ENCODE assay signal across 16 cellular contexts in genomic region chr1:59164371-59164770, GRCh38.
DNase-seq lines count a peak whose midpoint lies in the region; ATAC-seq and TF ChIP-seq lines count a peak whose summit lies in the region.
"Had no signal": no experiment of that assay in that cellular context is flagged by ENCODE, and none has a peak within 500 bp of the region (broad histone marks: within the 10 kb centered on the region; RNA-seq: fewer than 3 reads in every experiment).

No MANE protein-coding gene starts in this region.

- intact Hi-C loops in esophagus muscularis mucosa (cut with DNase I): no loop called here
- intact Hi-C loops in left colon (cut with DNase I, micrococcal nuclease): no loop called here

- no peak for TF ChIP-seq EP300 in esophagus muscularis mucosa (IDR thresholded peaks at IDR 0.05)

- no peaks in the 10 kb centered on the region for H4K20me1 ChIP-seq in osteoblast (ENCODE audit: insufficient read depth, low read length)

- H3K27ac ChIP-seq in SJCRH30 (peak overlapping the region; percentile 91), esophagus muscularis mucosa (replicated peaks in 1 of 4) (no peak overlapping the region), osteoblast (ENCODE audit: low read depth, low read length) (peak overlapping the region; percentile 60)
- H3K27ac ChIP-seq: C4-2B had no signal

- TF ChIP-seq POLR2A in esophagus muscularis mucosa (IDR thresholded peaks at IDR 0.05; ENCODE audit: low read depth): no peak

- ATAC-seq in HG03442 (IDR thresholded peaks at IDR 0.05; ENCODE audit: unreplicated experiment) (no peak), left colon (no peak)
- ATAC-seq: A549, GM12878 had no signal

- H3K4me2 ChIP-seq in osteoblast (ENCODE audit: insufficient read depth, low read length) (no peak overlapping the region), skeletal muscle satellite cell (ENCODE audit: low read length) (no peak overlapping the region)
- H3K4me2 ChIP-seq: A549 had no signal

- peaks cover 35% of the 10 kb centered on the region for H3K4me1 ChIP-seq in SJCRH30
- H3K4me1 ChIP-seq in esophagus muscularis mucosa: peaks cover 0 to 6% (median 0%) of the 10 kb centered on the region in 4 donors
- peaks cover 11% of the 10 kb centered on the region for H3K4me1 ChIP-seq in osteoblast (ENCODE audit: insufficient read depth, low read length)
- H3K4me1 ChIP-seq in skeletal muscle satellite cell (ENCODE audit: control insufficient read depth, insufficient read depth, low read length): peaks cover 42% of the 10 kb centered on the region
- H3K4me1 ChIP-seq: BE2C had no signal

- H3K27me3 ChIP-seq in SJCRH30 (no peaks in the 10 kb centered on the region), esophagus muscularis mucosa (no peaks in the 10 kb centered on the region), osteoblast (ENCODE audit: insufficient read depth, low read length) (no peaks in the 10 kb centered on the region), skeletal muscle satellite cell (ENCODE audit: control insufficient read depth, insufficient read depth, low read length) (no peaks in the 10 kb centered on the region)
- H3K27me3 ChIP-seq: BE2C had no signal

- H3K9ac ChIP-seq in skeletal muscle satellite cell (ENCODE audit: low read depth, low read length): peak overlapping the region; percentile 69

- WGBS in esophagus muscularis mucosa: 94% methylated on average over 2 of the region's 3 CpGs

- TF ChIP-seq CTCF in esophagus muscularis mucosa (IDR thresholded peaks at IDR 0.05) (no peak), osteoblast (IDR thresholded peaks at IDR 0.05; ENCODE audit: extremely low read depth, low read depth, low read length) (no peak)

- H2AFZ ChIP-seq in osteoblast (ENCODE audit: low read length): no peak overlapping the region

- H3K4me3 ChIP-seq in SJCRH30: no peak overlapping the region
- H3K4me3 ChIP-seq in esophagus muscularis mucosa: no peak overlapping the region
- H3K4me3 ChIP-seq in osteoblast (ENCODE audit: insufficient read depth, low read length): no peak overlapping the region
- H3K4me3 ChIP-seq in skeletal muscle satellite cell (ENCODE audit: low read length): no peak overlapping the region
- H3K4me3 ChIP-seq: A549, GM12878 had no signal

- H3K9me3 ChIP-seq in SJCRH30 (replicated peaks) (peaks cover 9% of the 10 kb centered on the region), esophagus muscularis mucosa (no peaks in the 10 kb centered on the region), osteoblast (ENCODE audit: low read depth, low read length) (no peaks in the 10 kb centered on the region), skeletal muscle satellite cell (replicated peaks; ENCODE audit: low read length) (no peaks in the 10 kb centered on the region)
- H3K9me3 ChIP-seq: BE2C had no signal

- H3K79me2 ChIP-seq in osteoblast (ENCODE audit: insufficient read depth, low read length): no peaks in the 10 kb centered on the region

- DNase-seq in SJCRH30: no peak
- peak; percentile 31 for DNase-seq in esophagus muscularis mucosa (ENCODE audit: extremely low spot score)
- DNase-seq in osteoblast (ENCODE audit: insufficient read length, low spot score, missing footprints): no peak
- no peak for DNase-seq in left colon
- no peak for DNase-seq in NCI-H2227 treated with DMSO at 0.1 percent for 48 hours (lab: John Stamatoyannopoulos, UW)
- DNase-seq in NCI-H1930 (lab: John Stamatoyannopoulos, UW): no peak
- DNase-seq: CD4-positive, alpha-beta memory T cell; DMS79; GOT3; H9 had no signal

- no peaks in the 10 kb centered on the region for H3K36me3 ChIP-seq in SJCRH30
- no peaks in the 10 kb centered on the region for H3K36me3 ChIP-seq in esophagus muscularis mucosa
- H3K36me3 ChIP-seq in osteoblast (ENCODE audit: insufficient read depth, low read length): no peaks in the 10 kb centered on the region
- H3K36me3 ChIP-seq in skeletal muscle satellite cell (ENCODE audit: insufficient read depth, low read length): no peaks in the 10 kb centered on the region
- H3K36me3 ChIP-seq: BE2C had no signal

Comparison
In these comparisons a context has a peak if more than half of its experiments do, and no peak if none do; other contexts are left out.
1. H3K27ac ChIP-seq: peak in SJCRH30 (single experiment) and osteoblast (single experiment); none in esophagus muscularis mucosa (0 of 4).